Comparison of ENCODE assay signal across 15 cellular contexts in the genomic region with DNA sequence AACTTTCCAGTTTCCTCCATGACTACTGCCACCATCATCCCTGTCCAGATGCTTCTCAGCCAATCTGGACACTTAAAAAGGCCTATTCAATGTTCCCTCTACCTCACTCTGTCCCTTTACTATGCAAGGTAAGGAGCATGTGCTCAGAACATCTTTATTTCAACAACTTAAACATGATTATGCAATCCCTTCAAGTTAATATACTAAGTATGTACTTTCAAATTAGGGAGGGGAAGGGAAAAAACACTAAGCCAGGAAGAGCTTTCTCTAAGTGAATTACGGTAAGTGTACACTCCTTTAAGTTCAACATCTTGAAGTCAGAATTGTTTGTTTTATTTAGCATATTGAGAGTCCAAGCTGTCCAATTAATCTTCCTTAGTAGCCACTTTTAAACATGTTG. TPM values are rescaled to one million over a fixed set of nuclear protein-coding genes. Genes with fewer than 3 reads are reported as not detected.
A peak's percentile ranks its signal among the peaks of the same experiment; 100 is the strongest.
DNase-seq lines count a peak whose midpoint lies in the region; FAIRE-seq and TF ChIP-seq lines count a peak whose summit lies in the region.
"Had no signal": no experiment of that assay in that cellular context is flagged by ENCODE, and none has a peak within 500 bp of the region (broad histone marks: within the 10 kb centered on the region; RNA-seq: fewer than 3 reads in every experiment).

No MANE protein-coding gene starts in this region.

- no peaks in the 10 kb centered on the region for H3K9me3 ChIP-seq in breast epithelium
- H3K9me3 ChIP-seq: BLaER1, HAP-1 had no signal

- DNase-seq in MCF 10A (ENCODE audit: unreplicated experiment) = no peak
- DNase-seq in breast epithelium (ENCODE audit: low spot score in 2 of 2) = no peak
- DNase-seq in bronchial epithelial cell (ENCODE audit: low read depth) = peak; percentile 17
- DNase-seq in left kidney (ENCODE audit: low read depth, low spot score) = peak; percentile 5
- DNase-seq in C1 segment of cervical spinal cord (lab: John Stamatoyannopoulos, UW) = no peak
- DNase-seq in NCI-H1436 (lab: John Stamatoyannopoulos, UW) = no peak
- DNase-seq in foreskin melanocyte = no peak
- DNase-seq: 8988T; AML-193; CD4-positive, CD25-positive, alpha-beta regulatory T cell; DMS53; GF-D8 had no signal

- intact Hi-C loops in MCF 10A (cut with micrococcal nuclease) = no loop called here
- intact Hi-C loops in breast epithelium (cut with DNase I; ENCODE audit: low total_unique reads) = no loop called here

- BruUV-seq in MCF 10A (replicated peaks; lab: Mats Ljungman, UMichigan) = no TSS peak

- peak overlapping the region; percentile 46 for H3K27ac Mint-ChIP-seq in MCF 10A (ENCODE audit: low read depth, unreplicated experiment)
- H3K27ac Mint-ChIP-seq: CD4-positive, CD25-positive, alpha-beta regulatory T cell had no signal

- H3K4me3 ChIP-seq in breast epithelium (no peak overlapping the region), bronchial epithelial cell (ENCODE audit: low read depth, low read length) (no peak overlapping the region)
- H3K4me3 ChIP-seq: BLaER1, HAP-1 had no signal

- H3K27ac ChIP-seq in breast epithelium = no peak overlapping the region
- H3K27ac ChIP-seq: BLaER1 had no signal

- no peaks in the 10 kb centered on the region for H3K9me3 Mint-ChIP-seq in MCF 10A (ENCODE audit: unreplicated experiment)
- H3K9me3 Mint-ChIP-seq: CD4-positive, CD25-positive, alpha-beta regulatory T cell had no signal

- no peak for FAIRE-seq in bronchial epithelial cell (lab: Jason Lieb, UNC)
- FAIRE-seq: H1 had no signal

- TF ChIP-seq CTCF in MCF 10A (IDR thresholded peaks at IDR 0.05; ENCODE audit: unreplicated experiment) (no peak), breast epithelium (IDR thresholded peaks at IDR 0.05) (no peak), bronchial epithelial cell (IDR thresholded peaks at IDR 0.05; ENCODE audit: insufficient read depth, low read length, severe bottlenecking) (no peak)

- CTCF ChIA-PET in MCF 10A (lab: Yijun Ruan, JAX) = interaction anchor here (0.8 to 1.0 kb wide), 2 partner anchors 9 to 13 kb away, joined by 3 read pairs; no protein-coding TSS in a partner anchor

- H3K4me1 ChIP-seq in breast epithelium = no peaks in the 10 kb centered on the region
- H3K4me1 ChIP-seq: BLaER1 had no signal

- no peaks in the 10 kb centered on the region for H3K27me3 Mint-ChIP-seq in MCF 10A (ENCODE audit: insufficient read depth, unreplicated experiment)
- H3K27me3 Mint-ChIP-seq: CD4-positive, CD25-positive, alpha-beta regulatory T cell had no signal

- no peaks in the 10 kb centered on the region for H3K36me3 ChIP-seq in breast epithelium
- no peaks in the 10 kb centered on the region for H3K36me3 ChIP-seq in bronchial epithelial cell (ENCODE audit: control insufficient read depth, insufficient read depth, low read length)
- H3K36me3 ChIP-seq: HAP-1 had no signal

- H3K27me3 ChIP-seq in breast epithelium (no peaks in the 10 kb centered on the region), bronchial epithelial cell (ENCODE audit: control insufficient read depth, insufficient read depth, low read length) (no peaks in the 10 kb centered on the region)
- H3K27me3 ChIP-seq: BLaER1 had no signal

- peaks cover 9% of the 10 kb centered on the region for H3K4me1 Mint-ChIP-seq in MCF 10A (ENCODE audit: insufficient read depth, unreplicated experiment)

- H3K36me3 Mint-ChIP-seq in MCF 10A (ENCODE audit: insufficient read depth, unreplicated experiment) = peaks cover 4% of the 10 kb centered on the region

- POLR2A ChIA-PET in MCF 10A (lab: Yijun Ruan, JAX) = interaction anchor here (0.5 to 1.7 kb wide), 2 partner anchors 13 to 20 kb away, joined by 4 read pairs; no protein-coding TSS in a partner anchor

- no peak for TF ChIP-seq POLR2A in breast epithelium (IDR thresholded peaks at IDR 0.05)

- no peak overlapping the region for H3K4me3 Mint-ChIP-seq in MCF 10A (ENCODE audit: unreplicated experiment)
- H3K4me3 Mint-ChIP-seq: CD4-positive, CD25-positive, alpha-beta regulatory T cell had no signal

RNA-seq across cellular contexts. Expression of a gene that starts 14.1 kb away (rescaled TPM):
- total RNA-seq in MCF 10A (2022) (23.0 and 27.4 TPM in 2 replicates), breast epithelium (10 to 100 TPM; 11.7 to 25.8 (median 17.0) TPM), bronchial epithelial cell (7.4 and 10.4 TPM in 2 replicates)

Comparison
In these comparisons a context has a peak if more than half of its experiments do, and no peak if none do; other contexts are left out.
1. DNase-seq: peak in bronchial epithelial cell (single experiment) and left kidney (single experiment); none in MCF 10A (single experiment), breast epithelium (0 of 2), C1 segment of cervical spinal cord (0 of 14), NCI-H1436 (single experiment) and foreskin melanocyte (single experiment).